In the genomic region with DNA sequence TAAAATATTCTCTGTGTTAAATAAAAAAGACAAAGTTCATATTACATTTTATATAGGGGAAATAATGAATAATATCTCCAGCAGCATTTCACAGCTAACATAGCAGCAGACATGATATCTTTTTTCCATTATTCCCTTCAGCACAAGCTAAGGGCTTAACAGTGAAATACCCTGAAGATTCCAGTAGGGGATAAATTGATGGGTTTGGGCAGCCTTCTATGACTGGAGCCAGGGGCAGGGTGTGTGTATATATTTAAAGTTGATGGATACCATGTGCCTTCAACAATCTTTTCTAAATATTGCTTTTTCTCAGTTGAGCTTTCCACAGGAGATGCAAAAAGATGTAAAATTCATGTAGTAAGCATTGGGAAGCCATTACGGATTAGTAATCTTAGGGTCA, we compare ENCODE assay signal across 26 cellular contexts.
"Had no signal": no experiment of that assay in that cellular context is flagged by ENCODE, and none has a peak within 500 bp of the region (broad histone marks: within the 10 kb centered on the region; RNA-seq: fewer than 3 reads in every experiment).

No MANE protein-coding gene starts in this region.

- H3K4me1 ChIP-seq: ascending aorta had no signal

- H2AFZ ChIP-seq: PC-9 had no signal

- H3K36me3 ChIP-seq: ascending aorta, cardiac muscle cell, WERI-Rb-1 had no signal

- H3K4me1 Mint-ChIP-seq: activated CD4-positive, alpha-beta T cell treated with anti-CD3 and anti-CD28 coated beads, Interleukin-2, amount 10 ng/mL, durations not matched to agents 24 days and 14 days; activated naive CD4-positive, alpha-beta T cell treated with anti-CD3 and anti-CD28 coated beads, Interleukin-2, amount 50 U/mL, for 24 hours; activated naive CD8-positive, alpha-beta T cell treated with anti-CD3 and anti-CD28 coated beads, Interleukin-2, amount 10 ng/mL, durations not matched to agents 7 days and 5 days; central memory CD8-positive, alpha-beta T cell had no signal

- H3K27ac ChIP-seq: ascending aorta, cardiac muscle cell, PC-9, SK-N-MC, WERI-Rb-1 had no signal

- H3K4me3 Mint-ChIP-seq: activated CD4-positive, alpha-beta T cell treated with anti-CD3 and anti-CD28 coated beads, Interleukin-2, amount 10 ng/mL, durations not matched to agents 24 days and 14 days; activated CD8-positive, alpha-beta T cell treated with anti-CD3 and anti-CD28 coated beads for 36 hours; activated naive CD4-positive, alpha-beta T cell treated with anti-CD3 and anti-CD28 coated beads, Interleukin-2, amount 50 U/mL, for 24 hours; activated naive CD8-positive, alpha-beta T cell treated with anti-CD3 and anti-CD28 coated beads, Interleukin-2, amount 10 ng/mL, durations not matched to agents 7 days and 5 days; activated T-cell treated with anti-CD3 and anti-CD28 coated beads, Interleukin-2, amount 50 U/mL, for 24 hours; central memory CD8-positive, alpha-beta T cell had no signal

- H3K27me3 ChIP-seq: ascending aorta, cardiac muscle cell had no signal

- H3K9me3 ChIP-seq: ascending aorta had no signal

- H3K36me3 Mint-ChIP-seq: activated naive CD4-positive, alpha-beta T cell treated with anti-CD3 and anti-CD28 coated beads, Interleukin-2, amount 50 U/mL, for 24 hours; activated naive CD8-positive, alpha-beta T cell treated with anti-CD3 and anti-CD28 coated beads, Interleukin-2, amount 10 ng/mL, durations not matched to agents 7 days and 5 days had no signal

- H3K4me3 ChIP-seq: ascending aorta, cardiac muscle cell, PC-9, SK-N-MC had no signal

- H3K27me3 Mint-ChIP-seq: activated CD4-positive, alpha-beta T cell treated with anti-CD3 and anti-CD28 coated beads, Interleukin-2, amount 10 ng/mL, durations not matched to agents 24 days and 14 days; activated CD8-positive, alpha-beta T cell treated with anti-CD3 and anti-CD28 coated beads for 36 hours; activated naive CD4-positive, alpha-beta T cell treated with anti-CD3 and anti-CD28 coated beads, Interleukin-2, amount 50 U/mL, for 24 hours; activated naive CD8-positive, alpha-beta T cell treated with anti-CD3 and anti-CD28 coated beads, Interleukin-2, amount 10 ng/mL, durations not matched to agents 7 days and 5 days; activated T-cell treated with anti-CD3 and anti-CD28 coated beads, Interleukin-2, amount 50 U/mL, for 24 hours; central memory CD8-positive, alpha-beta T cell had no signal

- DNase-seq: activated CD4-positive, alpha-beta T cell treated with anti-CD3 and anti-CD28 coated beads, Interleukin-2, amount 10 ng/mL, durations not matched to agents 24 days and 14 days; activated CD4-positive, alpha-beta T cell treated with anti-CD3 and anti-CD28 coated beads, Interleukin-2, amount 50 U/mL, for 4 hours; activated CD8-positive, alpha-beta T cell treated with anti-CD3 and anti-CD28 coated beads for 36 hours; activated gamma-delta T cell; activated naive CD4-positive, alpha-beta T cell treated with Interleukin-2 at 50 U/mL for 16 hours; activated naive CD8-positive, alpha-beta T cell treated with anti-CD3 and anti-CD28 coated beads, Interleukin-2, amount 10 ng/mL, durations not matched to agents 7 days and 5 days; activated T-cell treated with anti-CD3 and anti-CD28 coated beads, Interleukin-2, amount 50 U/mL, for 24 hours; amygdala; MM.1S; MV-4-11; NCI-H1092; NCI-H1436 treated with DMSO at 0.1 percent for 48 hours; NCI-H1694 treated with DMSO at 0.1 percent for 48 hours; NCI-H2029; NCI-H510A; NCI-H526; PC-9; Right ventricle myocardium superior; T1000; WERI-Rb-1 had no signal

- ATAC-seq: activated CD8-positive, alpha-beta T cell treated with anti-CD3 and anti-CD28 coated beads for 36 hours had no signal

- H3K9me3 Mint-ChIP-seq: activated CD4-positive, alpha-beta T cell treated with anti-CD3 and anti-CD28 coated beads, Interleukin-2, amount 10 ng/mL, durations not matched to agents 24 days and 14 days; activated CD8-positive, alpha-beta T cell treated with anti-CD3 and anti-CD28 coated beads for 36 hours; activated naive CD8-positive, alpha-beta T cell treated with anti-CD3 and anti-CD28 coated beads, Interleukin-2, amount 10 ng/mL, durations not matched to agents 7 days and 5 days; activated T-helper 2 cell treated with anti-CD3 and anti-CD28 coated beads, Interferon-gamma antibody, Interleukin-2, Interleukin-4, amounts not matched to agents 10 μg/mL and 5 μg/mL and 100 μg/mL, durations not matched to agents 14 hours and 24 hours and 36 hours had no signal

- H3K4me2 ChIP-seq: PC-9 had no signal

- H3K27ac Mint-ChIP-seq: activated CD4-positive, alpha-beta T cell treated with anti-CD3 and anti-CD28 coated beads, Interleukin-2, amount 10 ng/mL, durations not matched to agents 24 days and 14 days; activated CD8-positive, alpha-beta T cell treated with anti-CD3 and anti-CD28 coated beads for 36 hours; activated naive CD4-positive, alpha-beta T cell treated with anti-CD3 and anti-CD28 coated beads, Interleukin-2, amount 50 U/mL, for 24 hours; activated naive CD8-positive, alpha-beta T cell treated with anti-CD3 and anti-CD28 coated beads, Interleukin-2, amount 10 ng/mL, durations not matched to agents 7 days and 5 days; activated T-cell treated with anti-CD3 and anti-CD28 coated beads, Interleukin-2, amount 50 U/mL, for 24 hours; activated T-helper 2 cell treated with anti-CD3 and anti-CD28 coated beads, Interferon-gamma antibody, Interleukin-2, Interleukin-4, amounts not matched to agents 10 μg/mL and 5 μg/mL and 100 μg/mL, durations not matched to agents 14 hours and 24 hours and 36 hours had no signal
